6 cellular contexts compared by ENCODE assay signal in genomic region chr19:56191711-56192110, GRCh38.
"Had no signal": no experiment of that assay in that cellular context is flagged by ENCODE, and none has a peak within 500 bp of the region (broad histone marks: within the 10 kb centered on the region; RNA-seq: fewer than 3 reads in every experiment).

No MANE protein-coding gene starts in this region.

- DNase-seq: GM23248, GOT3, H9, HCEC 1CT, HFFc6 had no signal

- H3K4me3 Mint-ChIP-seq: GM23338, H9, HFFc6 had no signal

- H3K4me1 Mint-ChIP-seq: GM23338, H9 had no signal

- H3K27ac Mint-ChIP-seq: GM23338, HFFc6 had no signal
